ENCODE assay signal across 25 cellular contexts in genomic region chr11:36618025-36618700, GRCh38. TPM values are rescaled to one million over a fixed set of nuclear protein-coding genes. Genes with fewer than 3 reads are reported as not detected.
"Had no signal": no experiment of that assay in that cellular context is flagged by ENCODE, and none has a peak within 500 bp of the region (broad histone marks: within the 10 kb centered on the region; RNA-seq: fewer than 3 reads in every experiment).

No MANE protein-coding gene starts in this region.

- H3K36me3 ChIP-seq: esophagus squamous epithelium, neutrophil had no signal

- H3K9me3 ChIP-seq: esophagus squamous epithelium, neutrophil had no signal

- H3K27ac ChIP-seq: coronary artery, esophagus squamous epithelium, neutrophil had no signal

- DNase-seq: activated CD4-positive, alpha-beta T cell treated with anti-CD3 and anti-CD28 coated beads, Interleukin-2, amount 50 U/mL, for 1 hour; activated naive CD4-positive, alpha-beta T cell; activated naive CD8-positive, alpha-beta T cell treated with anti-CD3 and anti-CD28 coated beads, Interleukin-2, amount 10 ng/mL, durations not matched to agents 7 days and 5 days; activated T-cell treated with anti-CD3 and anti-CD28 coated beads for 4 hours; central memory CD4-positive, alpha-beta T cell; effector CD4-positive, alpha-beta T cell; esophagus squamous epithelium; hippocampal formation; mammary epithelial cell; naive B cell; posterior cingulate gyrus; stimulated activated CD4-positive, alpha-beta T cell treated with anti-CD3 and anti-CD28 coated beads, Interleukin-15, amount 100 ng/mL, for 24 hours; stimulated activated CD4-positive, alpha-beta T cell treated with anti-CD3 and anti-CD28 coated beads, Interleukin-4, amount 100 ng/mL, for 1 hour; stimulated activated naive B cell treated with anti-CD40 and anti-IgM and Interleukin-4, amounts not matched to agents 10 μg/mL and 1 μg/mL and 100 μg/mL, for 72 hours; substantia nigra; T-helper 2 cell had no signal

- H3K4me3 ChIP-seq: esophagus squamous epithelium had no signal

- H3K27me3 ChIP-seq: esophagus squamous epithelium, neutrophil had no signal

RNA-seq across cellular contexts. Expression of gene RAG2, which starts 20.1 kb away (rescaled TPM):
- total RNA-seq: activated CD8-positive, alpha-beta memory T cell treated with anti-CD3 and anti-CD28 coated beads for 36 hours; activated naive CD8-positive, alpha-beta T cell treated with anti-CD3 and anti-CD28 coated beads, Interleukin-2, amount 10 ng/mL, durations not matched to agents 7 days and 5 days; esophagus squamous epithelium; fibroblast of villous mesenchyme; glomerular endothelial cell; left lobe of liver; mammary epithelial cell; mononuclear cell; skeletal muscle tissue had no signal
- polyA plus RNA-seq: keratinocyte, mammary epithelial cell had no signal
